ENCODE assay signal across 18 cellular contexts in genomic region chr10:113425596-113425995, GRCh38.
A peak's percentile ranks its signal among the peaks of the same experiment; 100 is the strongest.
DNase-seq lines count a peak whose midpoint lies in the region; ATAC-seq, FAIRE-seq and TF ChIP-seq lines count a peak whose summit lies in the region.
"Had no signal": no experiment of that assay in that cellular context is flagged by ENCODE, and none has a peak within 500 bp of the region (broad histone marks: within the 10 kb centered on the region; RNA-seq: fewer than 3 reads in every experiment).

No MANE protein-coding gene starts in this region.

- no peak for FAIRE-seq in endothelial cell of umbilical vein (lab: Jason Lieb, UNC)
- FAIRE-seq: G401.6 had no signal

- no peak overlapping the region for H2AFZ ChIP-seq in endothelial cell of umbilical vein (ENCODE audit: low read depth, low read length)

- H3K9me1 ChIP-seq in endothelial cell of umbilical vein (replicated peaks; ENCODE audit: control insufficient read depth, extremely low read depth, insufficient read depth, low read length) = no peaks in the 10 kb centered on the region

- DNase-seq in NCI-H1417 (lab: John Stamatoyannopoulos, UW) (peak; percentile 1 to 50 (median 2)), NCI-H1417 treated with DMSO at 0.1 percent for 48 hours (lab: John Stamatoyannopoulos, UW) (no peak), NCI-H345 treated with DMSO at 0.1 percent for 48 hours (lab: John Stamatoyannopoulos, UW; ENCODE audit: unreplicated experiment) (peak; percentile 64), endothelial cell of umbilical vein (ENCODE audit: low read depth, low spot score) (peak; percentile 62), pulmonary artery endothelial cell (ENCODE audit: low read depth, low spot score) (peak; percentile 4), ecto neural progenitor cell (ENCODE audit: low spot score) (no peak), NCI-H2107 (lab: John Stamatoyannopoulos, UW) (no peak)
- DNase-seq: 8988T; activated CD4-positive, CD25-positive, alpha-beta regulatory T cell treated with anti-CD3 and anti-CD28 coated beads, Interleukin-2, amount 50 U/mL, for 72 hours; CD4-positive, alpha-beta memory T cell; Kasumi-1; naive B cell; NCI-H2171 treated with DMSO at 0.1 percent for 48 hours; retina; stimulated activated CD4-positive, alpha-beta T cell treated with anti-CD3 and anti-CD28 coated beads, Interleukin-4, amount 100 ng/mL, for 24 hours had no signal

- H3K9ac ChIP-seq in endothelial cell of umbilical vein (replicated peaks; ENCODE audit: extremely low read depth, insufficient read depth, low read length) = no peak overlapping the region

- no peaks in the 10 kb centered on the region for H3K4me1 ChIP-seq in endothelial cell of umbilical vein (ENCODE audit: control insufficient read depth, extremely low read depth, insufficient read depth, low read length)

- no TSS peak for BruUV-seq in endothelial cell of umbilical vein (replicated peaks; lab: Mats Ljungman, UMichigan)

- POLR2A ChIA-PET in endothelial cell of umbilical vein (lab: Charles Lee) = no interaction called here

- TF ChIP-seq CTCF in endothelial cell of umbilical vein (IDR thresholded peaks at IDR 0.05; ENCODE audit: extremely low read depth in 1 of 2, insufficient read depth in 1 of 2, low read depth in 1 of 2, low read length in 2 of 2) = no peak

- dilution Hi-C loops in endothelial cell of umbilical vein (cut with MboI; ENCODE audit: extremely low pct_ligation_motif_present, low sequenced_read_pairs) = no loop called here

- H3K9me3 ChIP-seq in endothelial cell of umbilical vein (replicated peaks; ENCODE audit: control insufficient read depth, insufficient read depth, low read length) = no peaks in the 10 kb centered on the region

- ATAC-seq in HG02840 (IDR thresholded peaks at IDR 0.05; ENCODE audit: low FRiP score, unreplicated experiment) = no peak

- no peaks in the 10 kb centered on the region for H4K20me1 ChIP-seq in endothelial cell of umbilical vein (replicated peaks; ENCODE audit: control insufficient read depth, extremely low read depth, insufficient read depth, low read length)

- H3K4me2 ChIP-seq in endothelial cell of umbilical vein (ENCODE audit: insufficient read depth, low read length) = no peak overlapping the region

- intact Hi-C loops in endothelial cell of umbilical vein (cut with micrococcal nuclease) = no loop called here

- H3K36me3 ChIP-seq in endothelial cell of umbilical vein (ENCODE audit: control insufficient read depth in 2 of 2, extremely low read depth in 1 of 2, insufficient read depth in 2 of 2, low read length in 2 of 2) = no peaks in the 10 kb centered on the region

- H3K4me3 ChIP-seq in endothelial cell of umbilical vein (replicated peaks in 1 of 3; ENCODE audit: insufficient read depth in 1 of 3, low read depth in 1 of 3, low read length in 3 of 3) = no peak overlapping the region

- peaks cover 0 to 1% of the 10 kb centered on the region in 2 experiments for H3K27me3 ChIP-seq in endothelial cell of umbilical vein (ENCODE audit: control insufficient read depth in 2 of 2, insufficient read depth in 2 of 2, low read length in 2 of 2)

- H3K79me2 ChIP-seq in endothelial cell of umbilical vein (ENCODE audit: control insufficient read depth, insufficient read depth, low read length) = no peaks in the 10 kb centered on the region

- H3K27ac ChIP-seq in endothelial cell of umbilical vein (ENCODE audit: insufficient read depth, low read depth, low read length) = no peak overlapping the region
- H3K27ac ChIP-seq: epithelial cell of prostate had no signal

- TF ChIP-seq POLR2A in endothelial cell of umbilical vein (IDR thresholded peaks at IDR 0.05; ENCODE audit: low read depth, low read length) = no peak

- CTCF ChIA-PET in endothelial cell of umbilical vein (lab: Charles Lee) = no interaction called here

TF ChIP-seq in endothelial cell of umbilical vein, 7 proteins besides CTCF, POLR2A, EP300 and RAD21:
- TF ChIP-seq MYC (IDR thresholded peaks at IDR 0.05; ENCODE audit: low read depth, low read length) = no peak
- no peak for TF ChIP-seq MAX (IDR thresholded peaks at IDR 0.05; ENCODE audit: insufficient read depth, insufficient read length)
- TF ChIP-seq EZH2 (IDR thresholded peaks at IDR 0.05; ENCODE audit: borderline replicate concordance, low read depth, low read length, severe bottlenecking) = no peak
- TF ChIP-seq FOS (IDR thresholded peaks at IDR 0.05; ENCODE audit: borderline replicate concordance, insufficient read depth, low read length) = no peak
- TF ChIP-seq GATA2 (IDR thresholded peaks at IDR 0.05; ENCODE audit: insufficient read depth, insufficient read length, low read depth, low read length) = no peak

Comparison
In these comparisons a context has a peak if more than half of its experiments do, and no peak if none do; other contexts are left out.
1. DNase-seq: peak in NCI-H1417 (3 of 3), NCI-H345 treated with DMSO at 0.1 percent for 48 hours (single experiment), endothelial cell of umbilical vein (single experiment) and pulmonary artery endothelial cell (single experiment); none in NCI-H1417 treated with DMSO at 0.1 percent for 48 hours (single experiment), ecto neural progenitor cell (single experiment) and NCI-H2107 (single experiment).